ENCODE assay signal across 1 cellular context in genomic region chr15:80978685-80979084, GRCh38.
A peak's percentile ranks its signal among the peaks of the same experiment; 100 is the strongest.
TF ChIP-seq lines count a peak whose summit lies in the region.

No MANE protein-coding gene starts in this region.

TF ChIP-seq in K562, 482 proteins besides CTCF, POLR2A, EP300 and RAD21 (continued from another document):
- TF ChIP-seq, protein P1, sequence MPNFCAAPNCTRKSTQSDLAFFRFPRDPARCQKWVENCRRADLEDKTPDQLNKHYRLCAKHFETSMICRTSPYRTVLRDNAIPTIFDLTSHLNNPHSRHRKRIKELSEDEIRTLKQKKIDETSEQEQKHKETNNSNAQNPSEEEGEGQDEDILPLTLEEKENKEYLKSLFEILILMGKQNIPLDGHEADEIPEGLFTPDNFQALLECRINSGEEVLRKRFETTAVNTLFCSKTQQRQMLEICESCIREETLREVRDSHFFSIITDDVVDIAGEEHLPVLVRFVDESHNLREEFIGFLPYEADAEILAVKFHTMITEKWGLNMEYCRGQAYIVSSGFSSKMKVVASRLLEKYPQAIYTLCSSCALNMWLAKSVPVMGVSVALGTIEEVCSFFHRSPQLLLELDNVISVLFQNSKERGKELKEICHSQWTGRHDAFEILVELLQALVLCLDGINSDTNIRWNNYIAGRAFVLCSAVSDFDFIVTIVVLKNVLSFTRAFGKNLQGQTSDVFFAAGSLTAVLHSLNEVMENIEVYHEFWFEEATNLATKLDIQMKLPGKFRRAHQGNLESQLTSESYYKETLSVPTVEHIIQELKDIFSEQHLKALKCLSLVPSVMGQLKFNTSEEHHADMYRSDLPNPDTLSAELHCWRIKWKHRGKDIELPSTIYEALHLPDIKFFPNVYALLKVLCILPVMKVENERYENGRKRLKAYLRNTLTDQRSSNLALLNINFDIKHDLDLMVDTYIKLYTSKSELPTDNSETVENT (CRISPR knock-in tag; IDR thresholded peaks at IDR 0.05), result no peak
- TF ChIP-seq ZNF589 (CRISPR knock-in tag; IDR thresholded peaks at IDR 0.05; ENCODE audit: low read depth) (no peak), CREB1 (IDR thresholded peaks at IDR 0.05) (no peak), CREB1 (CRISPR knock-in tag; IDR thresholded peaks at IDR 0.05) (no peak), NR3C1 (CRISPR knock-in tag; IDR thresholded peaks at IDR 0.05) (no peak), PYGO2 (tag; IDR thresholded peaks at IDR 0.05) (no peak), ARID1B (IDR thresholded peaks at IDR 0.05) (peak; percentile 46), ZNF740 (CRISPR knock-in tag; IDR thresholded peaks at IDR 0.05) (no peak), ZNF740 (tag; IDR thresholded peaks at IDR 0.05) (no peak), ARID4B (CRISPR knock-in tag; IDR thresholded peaks at IDR 0.05) (no peak), MCM2 (IDR thresholded peaks at IDR 0.05; ENCODE audit: low read depth) (no peak), MYC (IDR thresholded peaks at IDR 0.05; ENCODE audit: low read depth, low read length) (no peak), MYC (CRISPR knock-in tag; IDR thresholded peaks at IDR 0.05; ENCODE audit: borderline replicate concordance, low read depth) (no peak), ZNF764 (CRISPR knock-in tag; IDR thresholded peaks at IDR 0.05; ENCODE audit: low read depth) (no peak), SIN3A (IDR thresholded peaks at IDR 0.05; ENCODE audit: borderline replicate concordance in 2 of 2, control insufficient read depth in 1 of 2, low read depth in 2 of 2, low read length in 2 of 2) (no peak), BCL6 (CRISPR knock-in tag; IDR thresholded peaks at IDR 0.05) (no peak), SIN3B (IDR thresholded peaks at IDR 0.05; ENCODE audit: low read depth) (no peak), FIP1L1 (IDR thresholded peaks at IDR 0.05; ENCODE audit: low read depth, low read length, poor library complexity, severe bottlenecking) (no peak), KDM4B (IDR thresholded peaks at IDR 0.05; ENCODE audit: borderline replicate concordance in 2 of 2, low read depth in 1 of 2) (no peak), PURB (CRISPR knock-in tag; IDR thresholded peaks at IDR 0.05; ENCODE audit: low read depth) (no peak), ZNF253 (CRISPR knock-in tag; conservative IDR thresholded peaks at IDR 0.05) (no peak)
